11 cellular contexts compared by ENCODE assay signal in the genomic region with DNA sequence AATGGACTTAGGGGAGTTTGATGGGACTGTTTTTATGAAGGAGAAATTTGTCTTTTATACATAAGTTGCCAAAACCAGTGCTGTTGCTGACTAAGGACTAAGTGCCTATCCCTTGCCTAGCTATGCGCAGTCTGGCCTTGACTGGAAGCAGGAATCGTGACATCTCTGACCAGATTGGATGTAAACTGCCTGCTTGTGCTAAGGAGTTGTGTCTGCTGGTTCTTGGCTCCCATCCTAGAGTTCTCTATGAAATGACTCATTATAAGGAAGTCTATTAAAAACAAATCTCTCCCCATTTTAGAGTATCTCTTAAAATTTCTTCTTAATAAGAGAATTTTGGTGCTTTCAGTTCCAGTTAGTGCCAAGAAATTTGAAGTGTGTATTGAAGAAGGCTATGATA.
DNase-seq lines count a peak whose midpoint lies in the region; ATAC-seq and TF ChIP-seq lines count a peak whose summit lies in the region.
"Had no signal": no experiment of that assay in that cellular context is flagged by ENCODE, and none has a peak within 500 bp of the region (broad histone marks: within the 10 kb centered on the region; RNA-seq: fewer than 3 reads in every experiment).

No MANE protein-coding gene starts in this region.

- no peak overlapping the region for H3K27ac ChIP-seq in RWPE1
- H3K27ac ChIP-seq: HL-60 had no signal

- H3K4me1 Mint-ChIP-seq in Calu3 (ENCODE audit: low read depth, unreplicated experiment), result peaks cover 56% of the 10 kb centered on the region
- H3K4me1 Mint-ChIP-seq: naive B cell had no signal

- peaks cover 7% of the 10 kb centered on the region for H3K9me3 Mint-ChIP-seq in Calu3 (ENCODE audit: low read depth, unreplicated experiment)

- POLR2A ChIA-PET in RWPE1 (lab: Yijun Ruan, JAX; ENCODE audit: low non-redundant PET), result no interaction called here

- no peaks in the 10 kb centered on the region for H3K27me3 Mint-ChIP-seq in Calu3 (ENCODE audit: unreplicated experiment)

- peak overlapping the region; percentile 46 for H3K27ac Mint-ChIP-seq in Calu3 (ENCODE audit: unreplicated experiment)
- H3K27ac Mint-ChIP-seq: naive B cell had no signal

- ATAC-seq in HG03280 (IDR thresholded peaks at IDR 0.05; ENCODE audit: unreplicated experiment), result no peak

- no peak for TF ChIP-seq CTCF in Calu3 (IDR thresholded peaks at IDR 0.05; ENCODE audit: unreplicated experiment)
- TF ChIP-seq CTCF in RWPE1 (conservative IDR thresholded peaks at IDR 0.05; ENCODE audit: low read depth), result no peak

- H3K36me3 Mint-ChIP-seq in Calu3 (ENCODE audit: insufficient read depth, unreplicated experiment), result peaks cover 10% of the 10 kb centered on the region
- H3K36me3 Mint-ChIP-seq: naive B cell had no signal

- H3K4me3 Mint-ChIP-seq in Calu3 (ENCODE audit: low read depth, unreplicated experiment), result no peak overlapping the region
- H3K4me3 Mint-ChIP-seq: naive B cell had no signal

- no TSS peak for BruUV-seq in Calu3 (replicated peaks; lab: Mats Ljungman, UMichigan)

- CTCF ChIA-PET in Calu3 (lab: Charles Lee), result interaction anchor here (0.9 to 1.6 kb wide), 3 partner anchors 35 to 62 kb away, joined by 3 to 7 read pairs (median 4); no protein-coding TSS in a partner anchor
- CTCF ChIA-PET in RWPE1 (lab: Yijun Ruan, JAX), result interaction anchor here (0.6 kb wide), 1 partner anchor 790 kb away, joined by 3 read pairs; no protein-coding TSS in a partner anchor

- intact Hi-C loops in Calu3 (cut with micrococcal nuclease; ENCODE audit: unreplicated experiment), result no loop called here

- DNase-seq in Calu3, result peak; percentile 45
- DNase-seq in RWPE1 (ENCODE audit: low spot score), result peak; percentile 51
- peak; percentile 88 for DNase-seq in fibroblast of the conjunctiva (ENCODE audit: low read depth)
- DNase-seq in pons (ENCODE audit: low spot score), result peak; percentile 22
- no peak for DNase-seq in central memory CD4-positive, alpha-beta T cell
- no peak for DNase-seq in DMS79 (lab: John Stamatoyannopoulos, UW)
- no peak for DNase-seq in DMS153 (lab: John Stamatoyannopoulos, UW)
- DNase-seq: naive B cell, OCI-M1 had no signal

Comparison
In these comparisons a context has a peak if more than half of its experiments do, and no peak if none do; other contexts are left out.
1. DNase-seq: peak in Calu3 (single experiment), RWPE1 (single experiment), fibroblast of the conjunctiva (single experiment) and pons (single experiment); none in central memory CD4-positive, alpha-beta T cell (single experiment), DMS79 (single experiment) and DMS153 (single experiment).